ENCODE assay signal across 9 cellular contexts in genomic region chr5:170302729-170303501, GRCh38. TPM values are rescaled to one million over a fixed set of nuclear protein-coding genes. Genes with fewer than 3 reads are reported as not detected.
DNase-seq lines count a peak whose midpoint lies in the region; ATAC-seq and TF ChIP-seq lines count a peak whose summit lies in the region.
"Had no signal": no experiment of that assay in that cellular context is flagged by ENCODE, and none has a peak within 500 bp of the region (broad histone marks: within the 10 kb centered on the region; RNA-seq: fewer than 3 reads in every experiment).

No MANE protein-coding gene starts in this region.

- peaks cover 0 to 36% of the 10 kb centered on the region in 2 donors for H3K4me1 ChIP-seq in right atrium auricular region
- H3K4me1 ChIP-seq: A549 had no signal

- intact Hi-C loops in Right ventricle myocardium inferior (cut with DNase I): no loop called here

- TF ChIP-seq CTCF in right atrium auricular region (IDR thresholded peaks at IDR 0.05): no peak

- TF ChIP-seq POLR2A in erythroblast (IDR thresholded peaks at IDR 0.05; ENCODE audit: low read length): no peak

- H3K36me3 ChIP-seq in right atrium auricular region: no peaks in the 10 kb centered on the region

- H3K27me3 ChIP-seq in right atrium auricular region: no peaks in the 10 kb centered on the region

- ATAC-seq in Right ventricle myocardium inferior (no peak), HG03520 (IDR thresholded peaks at IDR 0.05; ENCODE audit: unreplicated experiment) (peak; percentile 83)
- ATAC-seq: A549 had no signal

- H3K9me3 ChIP-seq in right atrium auricular region: no peaks in the 10 kb centered on the region
- H3K9me3 ChIP-seq: A549 had no signal

- H3K4me3 ChIP-seq in right atrium auricular region: no peak overlapping the region
- H3K4me3 ChIP-seq: A549 had no signal

- H3K27ac ChIP-seq in right atrium auricular region: peak overlapping the region in 1 of 2 donors; percentile 39
- H3K27ac ChIP-seq: A549 had no signal

- DNase-seq in Right ventricle myocardium inferior (ENCODE audit: missing footprints): peak; percentile 85
- DNase-seq in right atrium auricular region (ENCODE audit: low spot score): no peak
- DNase-seq in activated CD4-positive, alpha-beta T cell treated with anti-CD3 and anti-CD28 coated beads for 48 hours: peak; percentile 66
- peak; percentile 74 to 83 for DNase-seq in erythroblast (lab: John Stamatoyannopoulos, UW)
- peak; percentile 62 for DNase-seq in stimulated activated CD4-positive, alpha-beta T cell treated with anti-CD3 and anti-CD28 coated beads, Interleukin-4, amount 100 ng/mL, for 24 hours
- no peak for DNase-seq in NCI-H1105 (lab: John Stamatoyannopoulos, UW)
- DNase-seq in SK-N-DZ (ENCODE audit: low spot score): no peak

RNA-seq across cellular contexts. Expression of gene LCP2, which starts 5.3 kb away (rescaled TPM):
- 6.7 TPM for total RNA-seq in Right ventricle myocardium inferior
- total RNA-seq in right atrium auricular region: 1 to 10 TPM; 3.9 to 6.5 TPM
- polyA plus RNA-seq in SK-N-DZ (2014; cell fraction: cytosol; rRNA removed): not detected in 2 replicates
- polyA plus RNA-seq in SK-N-DZ (2014; cell fraction: nucleus; rRNA removed): not detected in 2 replicates
- polyA plus RNA-seq: A549 had no signal

Comparison
In these comparisons a context has a peak if more than half of its experiments do, and no peak if none do; other contexts are left out.
1. DNase-seq: peak in Right ventricle myocardium inferior (single experiment), activated CD4-positive, alpha-beta T cell treated with anti-CD3 and anti-CD28 coated beads for 48 hours (single experiment), erythroblast (2 of 2) and stimulated activated CD4-positive, alpha-beta T cell treated with anti-CD3 and anti-CD28 coated beads, Interleukin-4, amount 100 ng/mL, for 24 hours (single experiment); none in right atrium auricular region (single experiment), NCI-H1105 (single experiment) and SK-N-DZ (single experiment).